ENCODE assay signal across 1 cellular context in the genomic region with DNA sequence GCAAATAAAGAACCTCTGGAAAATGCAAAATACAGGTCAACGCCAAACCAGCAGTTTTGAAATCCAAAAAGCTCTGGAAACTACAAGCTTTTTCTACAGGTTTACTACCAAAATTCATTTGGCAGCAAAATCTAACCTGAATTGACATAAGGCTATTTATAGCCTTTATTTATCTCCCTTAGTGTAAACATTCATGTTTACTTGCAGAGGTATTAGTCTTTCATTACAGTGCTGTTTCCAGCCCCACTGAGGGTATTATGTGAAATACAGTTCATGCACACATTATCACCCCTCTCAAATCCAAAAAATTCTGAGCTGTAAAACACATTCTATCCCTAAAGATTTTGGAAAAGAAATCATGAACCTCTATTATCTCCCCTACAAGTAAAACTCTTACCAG.
TF ChIP-seq lines count a peak whose summit lies in the region.

No MANE protein-coding gene starts in this region.

TF ChIP-seq in SK-N-SH treated with all-trans-retinoic acid at 6 μM for 48 hours, 23 proteins besides CTCF, POLR2A, EP300 and RAD21 (continued from another document):
- TF ChIP-seq ZNF8 (CRISPR knock-in tag; IDR thresholded peaks at IDR 0.05) (no peak), OSR1 (CRISPR knock-in tag; IDR thresholded peaks at IDR 0.05) (no peak), ZFP30 (CRISPR knock-in tag; IDR thresholded peaks at IDR 0.05) (no peak)
- TF ChIP-seq, protein P1, sequence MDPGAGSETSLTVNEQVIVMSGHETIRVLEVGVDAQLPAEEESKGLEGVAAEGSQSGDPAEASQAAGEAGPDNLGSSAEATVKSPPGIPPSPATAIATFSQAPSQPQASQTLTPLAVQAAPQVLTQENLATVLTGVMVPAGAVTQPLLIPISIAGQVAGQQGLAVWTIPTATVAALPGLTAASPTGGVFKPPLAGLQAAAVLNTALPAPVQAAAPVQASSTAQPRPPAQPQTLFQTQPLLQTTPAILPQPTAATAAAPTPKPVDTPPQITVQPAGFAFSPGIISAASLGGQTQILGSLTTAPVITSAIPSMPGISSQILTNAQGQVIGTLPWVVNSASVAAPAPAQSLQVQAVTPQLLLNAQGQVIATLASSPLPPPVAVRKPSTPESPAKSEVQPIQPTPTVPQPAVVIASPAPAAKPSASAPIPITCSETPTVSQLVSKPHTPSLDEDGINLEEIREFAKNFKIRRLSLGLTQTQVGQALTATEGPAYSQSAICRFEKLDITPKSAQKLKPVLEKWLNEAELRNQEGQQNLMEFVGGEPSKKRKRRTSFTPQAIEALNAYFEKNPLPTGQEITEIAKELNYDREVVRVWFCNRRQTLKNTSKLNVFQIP (CRISPR knock-in tag; IDR thresholded peaks at IDR 0.05; ENCODE audit: borderline replicate concordance, low read depth) = no peak
